13 cellular contexts compared by ENCODE assay signal in genomic region chr5:96338624-96339023, GRCh38.
DNase-seq lines count a peak whose midpoint lies in the region; ATAC-seq and TF ChIP-seq lines count a peak whose summit lies in the region.
"Had no signal": no experiment of that assay in that cellular context is flagged by ENCODE, and none has a peak within 500 bp of the region (broad histone marks: within the 10 kb centered on the region; RNA-seq: fewer than 3 reads in every experiment).

No MANE protein-coding gene starts in this region.

- DNase-seq in Right ventricle myocardium inferior (ENCODE audit: missing footprints) = no peak
- DNase-seq in cardiac septum (ENCODE audit: low spot score) = no peak
- DNase-seq in heart left ventricle = peak in 2 of 5 donors; percentile 21 to 62
- no peak for DNase-seq in osteocyte (ENCODE audit: extremely low spot score, unreplicated experiment)
- DNase-seq in NCI-H1694 treated with DMSO at 0.1 percent for 48 hours (lab: John Stamatoyannopoulos, UW) = no peak
- DNase-seq in stimulated activated naive CD4-positive, alpha-beta T cell treated with Interleukin-2 at 50 U/mL for 16 hours (lab: John Stamatoyannopoulos, UW) = no peak
- DNase-seq in dedifferentiated amniotic fluid mesenchymal stem cell (ENCODE audit: extremely low spot score) = no peak
- DNase-seq in HuH-7.5 (ENCODE audit: low spot score) = no peak
- DNase-seq: islet precursor cell; NCI-H187; stimulated activated CD4-positive, alpha-beta T cell treated with anti-CD3 and anti-CD28 coated beads, Interleukin-4, amount 100 ng/mL, for 24 hours had no signal

- no peak overlapping the region for H3K4me3 ChIP-seq in heart left ventricle
- H3K4me3 ChIP-seq: cardiac muscle cell, SK-N-MC had no signal

- intact Hi-C loops in Right ventricle myocardium inferior (cut with DNase I) = loop anchor here (5.0 to 10.0 kb wide), 5 partner anchors 221 to 691 kb away; partner anchors contain the start of gene RFESD
- intact Hi-C loops in cardiac septum (cut with DNase I) = loop anchor here (5.0 to 10.0 kb wide), 5 partner anchors 81 to 694 kb away; partner anchors contain the start of gene RFESD
- intact Hi-C loops in heart left ventricle (cut with DNase I) = loop anchor here (5.0 to 10.0 kb wide), 13 partner anchors 94 to 694 kb away; partner anchors contain the start of genes RFESD (in 4 of the 10) and ELL2 (in 3 of the 10)

- peak; percentile 67 for ATAC-seq in Right ventricle myocardium inferior
- peak; percentile 59 to 76 (median 76) for ATAC-seq in heart left ventricle

- no peak for TF ChIP-seq POLR2A in heart left ventricle (IDR thresholded peaks at IDR 0.05)

- H3K36me3 Mint-ChIP-seq in osteocyte (ENCODE audit: unreplicated experiment) = no peaks in the 10 kb centered on the region

- H3K36me3 ChIP-seq in heart left ventricle = no peaks in the 10 kb centered on the region
- H3K36me3 ChIP-seq: cardiac muscle cell had no signal

- H3K27me3 Mint-ChIP-seq in osteocyte (ENCODE audit: unreplicated experiment) = no peaks in the 10 kb centered on the region

- H3K9me3 ChIP-seq in heart left ventricle = no peaks in the 10 kb centered on the region

- TF ChIP-seq CTCF in heart left ventricle (IDR thresholded peaks at IDR 0.05) (no peak), osteocyte (IDR thresholded peaks at IDR 0.05) (no peak)

- peak overlapping the region; percentile 76 for H3K27ac Mint-ChIP-seq in osteocyte (ENCODE audit: unreplicated experiment)

- no peak overlapping the region for H3K4me3 Mint-ChIP-seq in osteocyte (ENCODE audit: unreplicated experiment)

- no peaks in the 10 kb centered on the region for H3K9me3 Mint-ChIP-seq in osteocyte (ENCODE audit: unreplicated experiment)

- peaks cover 0 to 46% (median 10%) of the 10 kb centered on the region in 12 donors for H3K4me1 ChIP-seq in heart left ventricle

- H3K27ac ChIP-seq in heart left ventricle = peak overlapping the region in 11 of 12 donors; percentile 12 to 77 (median 53)
- H3K27ac ChIP-seq: cardiac muscle cell, SK-N-MC had no signal

- H3K4me1 Mint-ChIP-seq in osteocyte (ENCODE audit: unreplicated experiment) = peaks cover 30% of the 10 kb centered on the region

- no peaks in the 10 kb centered on the region for H3K27me3 ChIP-seq in heart left ventricle
- H3K27me3 ChIP-seq: cardiac muscle cell had no signal

- 56 to 69% (median 64%) methylated on average over 3 of the region's 3 CpGs for WGBS in heart left ventricle, 4 donors
